21 cellular contexts compared by ENCODE assay signal in genomic region chr18:33123852-33124251, GRCh38.
DNase-seq lines count a peak whose midpoint lies in the region; ATAC-seq and TF ChIP-seq lines count a peak whose summit lies in the region.
"Had no signal": no experiment of that assay in that cellular context is flagged by ENCODE, and none has a peak within 500 bp of the region (broad histone marks: within the 10 kb centered on the region; RNA-seq: fewer than 3 reads in every experiment).

No MANE protein-coding gene starts in this region.

- H3K36me3 Mint-ChIP-seq in nephron progenitor cell (ENCODE audit: low read depth), result no peaks in the 10 kb centered on the region
- H3K36me3 Mint-ChIP-seq: activated naive CD8-positive, alpha-beta T cell treated with anti-CD3 and anti-CD28 coated beads for 36 hours; natural killer cell had no signal

- H3K27ac Mint-ChIP-seq in nephron progenitor cell, result peak overlapping the region; percentile 77
- H3K27ac Mint-ChIP-seq: activated naive CD8-positive, alpha-beta T cell treated with anti-CD3 and anti-CD28 coated beads for 36 hours; dendritic cell treated with granulocyte-macrophage colony-stimulating factor and Interleukin-4, amounts not matched to agents 40 ng/mL and 50 ng/mL, for 4 days; natural killer cell; T-helper 2 cell treated with Interferon-gamma antibody and Interleukin-4, amounts not matched to agents 5 μg/mL and 100 μg/mL, for 36 hours had no signal

- no peaks in the 10 kb centered on the region for H3K9me3 Mint-ChIP-seq in nephron progenitor cell
- H3K9me3 Mint-ChIP-seq: dendritic cell treated with granulocyte-macrophage colony-stimulating factor and Interleukin-4, amounts not matched to agents 40 ng/mL and 50 ng/mL, for 4 days; T-helper 2 cell treated with Interferon-gamma antibody and Interleukin-4, amounts not matched to agents 5 μg/mL and 100 μg/mL, for 36 hours had no signal

- peaks cover 38% of the 10 kb centered on the region for H3K4me1 Mint-ChIP-seq in nephron progenitor cell
- H3K4me1 Mint-ChIP-seq: activated naive CD8-positive, alpha-beta T cell treated with anti-CD3 and anti-CD28 coated beads for 36 hours; natural killer cell had no signal

- TF ChIP-seq CTCF in nephron progenitor cell (IDR thresholded peaks at IDR 0.05) (no peak), GM10248 (IDR thresholded peaks at IDR 0.05; ENCODE audit: control extremely low read depth, extremely low read depth, low read depth, missing control alignments) (no peak)

- CTCF ChIA-PET in HEK293T (lab: Yijun Ruan, JAX), result no interaction called here
- CTCF ChIA-PET in GM10248 (lab: Yijun Ruan, JAX), result interaction anchor here (1.2 to 1.9 kb wide), 2 partner anchors 8 to 9 kb away, joined by 3 to 4 read pairs; no protein-coding TSS in a partner anchor

- H3K27me3 Mint-ChIP-seq in nephron progenitor cell (ENCODE audit: low read depth, poor library complexity), result no peaks in the 10 kb centered on the region
- H3K27me3 Mint-ChIP-seq: activated naive CD8-positive, alpha-beta T cell treated with anti-CD3 and anti-CD28 coated beads for 36 hours had no signal

- POLR2A ChIA-PET in HEK293T (lab: Yijun Ruan, JAX), result no interaction called here
- POLR2A ChIA-PET in GM10248 (lab: Yijun Ruan, JAX), result no interaction called here

- intact Hi-C loops in Right ventricle myocardium superior (cut with DNase I), result no loop called here

- peak overlapping the region; percentile 36 for H3K4me3 Mint-ChIP-seq in nephron progenitor cell
- H3K4me3 Mint-ChIP-seq: activated naive CD8-positive, alpha-beta T cell treated with anti-CD3 and anti-CD28 coated beads for 36 hours; dendritic cell treated with granulocyte-macrophage colony-stimulating factor and Interleukin-4, amounts not matched to agents 40 ng/mL and 50 ng/mL, for 4 days; natural killer cell; T-helper 2 cell treated with Interferon-gamma antibody and Interleukin-4, amounts not matched to agents 5 μg/mL and 100 μg/mL, for 36 hours had no signal

- DNase-seq in HEK293T (ENCODE audit: extremely low spot score) (peak; percentile 42), NCI-H187 treated with DMSO at 0.1 percent for 48 hours (lab: John Stamatoyannopoulos, UW) (peak; percentile 52), NCI-H526 (lab: John Stamatoyannopoulos, UW) (peak; percentile 33 to 36), nephron progenitor cell (peak; percentile 4), GM10248 (ENCODE audit: extremely low spot score) (no peak), Right ventricle myocardium superior (no peak)
- no peak for DNase-seq in activated CD8-positive, alpha-beta memory T cell treated with anti-CD3 and anti-CD28 coated beads, Interleukin-2, amount 50 U/mL, for 48 hours
- DNase-seq: activated CD8-positive, alpha-beta memory T cell treated with anti-CD3 and anti-CD28 coated beads for 24 hours; activated naive CD8-positive, alpha-beta T cell treated with anti-CD3 and anti-CD28 coated beads for 36 hours; Caco-2; foreskin keratinocyte; kidney glomerular epithelial cell; mesendoderm; natural killer cell; NCI-H1694; posterior cingulate gyrus; SJCRH30; small intestine; stimulated activated CD8-positive, alpha-beta memory T cell treated with anti-CD3 and anti-CD28 coated beads, Interleukin-4, amount 100 ng/mL, for 48 hours had no signal

- ATAC-seq in Right ventricle myocardium superior (ENCODE audit: poor library complexity), result no peak
- ATAC-seq: foreskin keratinocyte, natural killer cell had no signal

TF ChIP-seq in HEK293T, 16 proteins besides CTCF, POLR2A, EP300 and RAD21:
- peak; percentile 75 for TF ChIP-seq PKNOX1 (IDR thresholded peaks at IDR 0.05)
- TF ChIP-seq BHLHE40 (IDR thresholded peaks at IDR 0.05; ENCODE audit: borderline replicate concordance), result no peak

Comparison
In these comparisons a context has a peak if more than half of its experiments do, and no peak if none do; other contexts are left out.
1. DNase-seq: peak in HEK293T (single experiment), NCI-H187 treated with DMSO at 0.1 percent for 48 hours (single experiment), NCI-H526 (2 of 2) and nephron progenitor cell (single experiment); none in GM10248 (single experiment), Right ventricle myocardium superior (single experiment) and activated CD8-positive, alpha-beta memory T cell treated with anti-CD3 and anti-CD28 coated beads, Interleukin-2, amount 50 U/mL, for 48 hours (single experiment).